Comparison of ENCODE assay signal across 8 cellular contexts in the genomic region with DNA sequence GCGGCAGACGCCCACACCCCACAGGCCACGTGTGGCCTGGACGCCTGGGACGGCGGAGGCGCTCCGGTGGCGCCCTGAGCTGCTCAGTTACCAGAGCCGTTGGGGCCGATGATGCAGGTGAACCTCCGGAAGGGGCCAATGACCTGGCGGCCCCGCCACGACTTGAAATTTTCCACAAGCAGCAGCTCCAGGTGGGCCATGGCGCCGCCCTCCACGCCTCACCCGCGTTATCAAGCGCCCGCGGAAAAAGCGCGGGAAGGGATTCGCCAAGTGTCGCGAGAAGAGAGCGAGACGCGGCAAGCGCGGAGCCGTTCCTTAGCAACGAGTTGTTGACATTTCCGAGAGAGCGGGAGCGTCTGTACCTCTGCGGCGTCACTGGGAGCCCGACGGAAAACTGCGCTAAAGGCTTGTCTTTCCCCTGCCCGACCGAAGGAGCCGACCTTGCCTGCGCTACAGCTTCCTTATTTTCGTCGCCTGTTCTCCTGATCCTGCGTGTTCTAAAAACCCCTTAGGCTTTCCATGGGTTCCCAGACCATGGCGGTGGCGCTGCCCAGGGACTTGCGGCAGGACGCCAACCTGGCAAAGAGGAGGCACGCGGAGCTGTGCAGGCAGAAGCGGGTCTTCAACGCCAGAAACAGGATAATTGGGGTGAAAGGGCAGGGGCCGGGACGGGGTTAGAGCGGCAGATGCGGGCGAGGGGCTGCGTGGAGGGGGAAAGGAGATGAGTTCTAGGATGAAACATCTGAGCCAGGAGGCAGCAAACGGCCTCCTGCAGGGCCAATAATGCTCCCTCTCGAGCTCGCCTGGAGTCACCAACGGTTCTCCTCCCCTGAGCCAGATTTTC. TPM values are rescaled to one million over a fixed set of nuclear protein-coding genes. Genes with fewer than 3 reads are reported as not detected.
DNase-seq lines count a peak whose midpoint lies in the region; ATAC-seq and TF ChIP-seq lines count a peak whose summit lies in the region.

A gene with protein sequence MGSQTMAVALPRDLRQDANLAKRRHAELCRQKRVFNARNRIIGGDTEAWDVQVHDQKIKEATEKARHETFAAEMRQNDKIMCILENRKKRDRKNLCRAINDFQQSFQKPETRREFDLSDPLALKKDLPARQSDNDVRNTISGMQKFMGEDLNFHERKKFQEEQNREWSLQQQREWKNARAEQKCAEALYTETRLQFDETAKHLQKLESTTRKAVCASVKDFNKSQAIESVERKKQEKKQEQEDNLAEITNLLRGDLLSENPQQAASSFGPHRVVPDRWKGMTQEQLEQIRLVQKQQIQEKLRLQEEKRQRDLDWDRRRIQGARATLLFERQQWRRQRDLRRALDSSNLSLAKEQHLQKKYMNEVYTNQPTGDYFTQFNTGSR (plus strand): TSS at position 326 of the 844 bp plus-strand sequence. CDS start 194 bp downstream, at position 520.
A gene with protein sequence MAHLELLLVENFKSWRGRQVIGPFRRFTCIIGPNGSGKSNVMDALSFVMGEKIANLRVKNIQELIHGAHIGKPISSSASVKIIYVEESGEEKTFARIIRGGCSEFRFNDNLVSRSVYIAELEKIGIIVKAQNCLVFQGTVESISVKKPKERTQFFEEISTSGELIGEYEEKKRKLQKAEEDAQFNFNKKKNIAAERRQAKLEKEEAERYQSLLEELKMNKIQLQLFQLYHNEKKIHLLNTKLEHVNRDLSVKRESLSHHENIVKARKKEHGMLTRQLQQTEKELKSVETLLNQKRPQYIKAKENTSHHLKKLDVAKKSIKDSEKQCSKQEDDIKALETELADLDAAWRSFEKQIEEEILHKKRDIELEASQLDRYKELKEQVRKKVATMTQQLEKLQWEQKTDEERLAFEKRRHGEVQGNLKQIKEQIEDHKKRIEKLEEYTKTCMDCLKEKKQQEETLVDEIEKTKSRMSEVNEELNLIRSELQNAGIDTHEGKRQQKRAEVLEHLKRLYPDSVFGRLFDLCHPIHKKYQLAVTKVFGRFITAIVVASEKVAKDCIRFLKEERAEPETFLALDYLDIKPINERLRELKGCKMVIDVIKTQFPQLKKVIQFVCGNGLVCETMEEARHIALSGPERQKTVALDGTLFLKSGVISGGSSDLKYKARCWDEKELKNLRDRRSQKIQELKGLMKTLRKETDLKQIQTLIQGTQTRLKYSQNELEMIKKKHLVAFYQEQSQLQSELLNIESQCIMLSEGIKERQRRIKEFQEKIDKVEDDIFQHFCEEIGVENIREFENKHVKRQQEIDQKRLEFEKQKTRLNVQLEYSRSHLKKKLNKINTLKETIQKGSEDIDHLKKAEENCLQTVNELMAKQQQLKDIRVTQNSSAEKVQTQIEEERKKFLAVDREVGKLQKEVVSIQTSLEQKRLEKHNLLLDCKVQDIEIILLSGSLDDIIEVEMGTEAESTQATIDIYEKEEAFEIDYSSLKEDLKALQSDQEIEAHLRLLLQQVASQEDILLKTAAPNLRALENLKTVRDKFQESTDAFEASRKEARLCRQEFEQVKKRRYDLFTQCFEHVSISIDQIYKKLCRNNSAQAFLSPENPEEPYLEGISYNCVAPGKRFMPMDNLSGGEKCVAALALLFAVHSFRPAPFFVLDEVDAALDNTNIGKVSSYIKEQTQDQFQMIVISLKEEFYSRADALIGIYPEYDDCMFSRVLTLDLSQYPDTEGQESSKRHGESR (minus strand): TSS at position 232 of the 844 bp plus-strand sequence. CDS start 32 bp downstream, at position 200.

- peak within 1 kb of the TSS; percentile 81 for H3K4me3 Mint-ChIP-seq in T-helper 17 cell

- H3K79me2 ChIP-seq in hepatocyte, result no peaks in the 10 kb centered on the region

- no peak for TF ChIP-seq CTCF in hepatocyte (IDR thresholded peaks at IDR 0.05; ENCODE audit: poor library complexity)

- no peaks in the 10 kb centered on the region for H3K27me3 ChIP-seq in hepatocyte

- peak within 1 kb of the TSS; percentile 7 for H3K27ac ChIP-seq in hepatocyte

- peak; percentile 96 for ATAC-seq in T-helper 17 cell
- ATAC-seq in GM18867 (IDR thresholded peaks at IDR 0.05; ENCODE audit: unreplicated experiment), result no peak

- no peaks in the 10 kb centered on the region for H4K20me1 ChIP-seq in hepatocyte (ENCODE audit: insufficient read depth, poor library complexity, severe bottlenecking)

- no peaks in the 10 kb centered on the region for H3K36me3 ChIP-seq in hepatocyte (replicated peaks; ENCODE audit: insufficient read depth, low read depth)

- H3K9me3 ChIP-seq in T-helper 17 cell (ENCODE audit: control insufficient read depth, low read length, poor library complexity, severe bottlenecking) (no peaks in the 10 kb centered on the region), hepatocyte (ENCODE audit: low read depth) (no peaks in the 10 kb centered on the region)

- H3K4me2 ChIP-seq in hepatocyte, result peak within 1 kb of the TSS; percentile 87

- H3K27me3 Mint-ChIP-seq in T-helper 17 cell, result peaks cover 5% of the 10 kb centered on the region

- H3K4me3 ChIP-seq in hepatocyte, result peak within 1 kb of the TSS; percentile 15

- H3K9me2 ChIP-seq in hepatocyte (replicated peaks; ENCODE audit: insufficient read depth), result no peaks in the 10 kb centered on the region

- 15% methylated on average over 60 of the region's 68 CpGs for WGBS in hepatocyte (ENCODE audit: low lambda C conversion rate, missing lambda C conversion rate)

- peak within 1 kb of the TSS; percentile 90 for H3K27ac Mint-ChIP-seq in T-helper 17 cell

- DNase-seq in DMS53 treated with DMSO at 0.1 percent for 48 hours (lab: John Stamatoyannopoulos, UW; ENCODE audit: unreplicated experiment) (peak; percentile 82), M059J (ENCODE audit: low read depth) (peak; percentile 91), T-helper 17 cell (peak; percentile 58 to 73 (median 70)), anterior cingulate cortex (lab: John Stamatoyannopoulos, UW) (peak in 37 of 58 donors; percentile 5 to 68 (median 30)), hepatocyte (ENCODE audit: low spot score) (peak; percentile 90), pulmonary artery endothelial cell (ENCODE audit: low read depth, low spot score) (peak; percentile 20), ureter (ENCODE audit: low spot score) (peak; percentile 72)

- H3K4me1 ChIP-seq in hepatocyte (ENCODE audit: insufficient read depth), result peaks cover 4% of the 10 kb centered on the region

- no peaks in the 10 kb centered on the region for H3K36me3 Mint-ChIP-seq in T-helper 17 cell (ENCODE audit: low read depth)

- peak within 1 kb of the TSS; percentile 71 for H2AFZ ChIP-seq in hepatocyte

- peaks cover 9% of the 10 kb centered on the region for H3K4me1 Mint-ChIP-seq in T-helper 17 cell

RNA-seq across cellular contexts. Expression of the first gene that starts in this region (rescaled TPM):
- 6.4 and 9.5 TPM in 2 replicates for total RNA-seq in M059J (2014; rRNA removed; shearing (Covaris generic))
- 1 to 10 TPM; 1.6 to 2.4 TPM for total RNA-seq in T-helper 17 cell
- 0.48 and 0.50 TPM in 2 replicates for total RNA-seq in hepatocyte
- polyA plus RNA-seq in hepatocyte, result 0.56 and 1.3 TPM in 2 replicates
- total RNA-seq in pulmonary artery endothelial cell, result 0.86 and 1.7 TPM in 2 replicates
- 2.1 TPM for total RNA-seq in ureter

RNA-seq across cellular contexts. Expression of the second gene that starts in this region (rescaled TPM):
- 0.20 TPM in 1 of 2 replicates, not detected in the other for total RNA-seq in M059J (2014; rRNA removed; shearing (Covaris generic))
- under 1 TPM in 1 of 2 donors, not detected in 1; 0.17 TPM for total RNA-seq in T-helper 17 cell
- total RNA-seq in hepatocyte, result not detected in 2 replicates
- polyA plus RNA-seq in hepatocyte, result 0.10 TPM in 1 of 2 replicates, not detected in the other
- under 0.01 and 0.04 TPM in 2 replicates for total RNA-seq in pulmonary artery endothelial cell
- 0.21 TPM for total RNA-seq in ureter

Comparison
In these comparisons a context has a peak if more than half of its experiments do, and no peak if none do; other contexts are left out.
1. DNase-seq: peak in every context shown above with its lines; median percentile 91 in M059J; 90 in hepatocyte; 82 in DMS53 treated with DMSO at 0.1 percent for 48 hours; 72 in ureter; 70 in T-helper 17 cell; 30 in anterior cingulate cortex; 20 in pulmonary artery endothelial cell.